ENCODE assay signal across 8 cellular contexts in genomic region chr10:125201108-125201524, GRCh38. TPM values are rescaled to one million over a fixed set of nuclear protein-coding genes. Genes with fewer than 3 reads are reported as not detected.
DNase-seq lines count a peak whose midpoint lies in the region; ATAC-seq lines count a peak whose summit lies in the region.

No MANE protein-coding gene starts in this region.

- ATAC-seq in GM18502 (IDR thresholded peaks at IDR 0.05; ENCODE audit: poor library complexity, unreplicated experiment) (peak; percentile 95), GM21717 (IDR thresholded peaks at IDR 0.05; ENCODE audit: unreplicated experiment) (peak; percentile 85), HG03575 (IDR thresholded peaks at IDR 0.05; ENCODE audit: extremely low read depth, insufficient number of reproducible peaks, low FRiP score, unreplicated experiment) (peak; percentile 70)

- no peak overlapping the region for H3K4me3 Mint-ChIP-seq in activated CD4-positive, alpha-beta T cell treated with anti-CD3 and anti-CD28 coated beads, Interleukin-2, amount 10 ng/mL, durations not matched to agents 7 days and 5 days
- H3K4me3 Mint-ChIP-seq in immature natural killer cell: no peak overlapping the region

- no peaks in the 10 kb centered on the region for H3K27me3 Mint-ChIP-seq in activated CD4-positive, alpha-beta T cell treated with anti-CD3 and anti-CD28 coated beads, Interleukin-2, amount 10 ng/mL, durations not matched to agents 7 days and 5 days
- H3K27me3 Mint-ChIP-seq in immature natural killer cell (ENCODE audit: low read depth in 3 of 3): peaks cover 0 to 7% (median 7%) of the 10 kb centered on the region in 3 donors

- CTCF ChIA-PET in activated CD4-positive, alpha-beta T cell treated with anti-CD3 and anti-CD28 coated beads, Interleukin-2, amount 10 ng/mL, durations not matched to agents 7 days and 5 days (lab: Charles Lee): no interaction called here

- POLR2A ChIA-PET in activated CD4-positive, alpha-beta T cell treated with anti-CD3 and anti-CD28 coated beads, Interleukin-2, amount 10 ng/mL, durations not matched to agents 7 days and 5 days (lab: Charles Lee): no interaction called here

- no peaks in the 10 kb centered on the region for H3K4me1 Mint-ChIP-seq in activated CD4-positive, alpha-beta T cell treated with anti-CD3 and anti-CD28 coated beads, Interleukin-2, amount 10 ng/mL, durations not matched to agents 7 days and 5 days
- no peaks in the 10 kb centered on the region for H3K4me1 Mint-ChIP-seq in immature natural killer cell

- no peaks in the 10 kb centered on the region for H3K36me3 Mint-ChIP-seq in activated CD4-positive, alpha-beta T cell treated with anti-CD3 and anti-CD28 coated beads, Interleukin-2, amount 10 ng/mL, durations not matched to agents 7 days and 5 days (ENCODE audit: low read depth)
- H3K36me3 Mint-ChIP-seq in immature natural killer cell: no peaks in the 10 kb centered on the region

- H3K9me3 Mint-ChIP-seq in activated CD4-positive, alpha-beta T cell treated with anti-CD3 and anti-CD28 coated beads, Interleukin-2, amount 10 ng/mL, durations not matched to agents 7 days and 5 days: no peaks in the 10 kb centered on the region
- no peaks in the 10 kb centered on the region for H3K9me3 Mint-ChIP-seq in immature natural killer cell

- DNase-seq in glomerular visceral epithelial cell (ENCODE audit: extremely low spot score) (peak; percentile 89), cerebellum (ENCODE audit: low spot score) (no peak), immature natural killer cell (no peak)
- DNase-seq in stimulated activated CD4-positive, alpha-beta T cell treated with anti-CD3 and anti-CD28 coated beads, Interleukin-2, amount 100 ng/mL, for 48 hours: no peak
- DNase-seq in activated CD4-positive, alpha-beta T cell treated with anti-CD3 and anti-CD28 coated beads, Interleukin-2, amount 10 ng/mL, durations not matched to agents 7 days and 5 days: no peak

- H3K27ac Mint-ChIP-seq in activated CD4-positive, alpha-beta T cell treated with anti-CD3 and anti-CD28 coated beads, Interleukin-2, amount 10 ng/mL, durations not matched to agents 7 days and 5 days: no peak overlapping the region
- no peak overlapping the region for H3K27ac Mint-ChIP-seq in immature natural killer cell

RNA-seq across cellular contexts. Expression of gene CTBP2, which starts 40.8 kb away (rescaled TPM):
- 57.7 TPM for total RNA-seq in cerebellum
- total RNA-seq in activated CD4-positive, alpha-beta T cell treated with anti-CD3 and anti-CD28 coated beads, Interleukin-2, amount 10 ng/mL, durations not matched to agents 7 days and 5 days: under 1 TPM in 1 of 2 experiments, not detected in 1; 0.40 TPM
- 100 to 1,000 TPM in 2 of 3 donors, 10 to 100 TPM in 1; 89.8 to 154 (median 131) TPM for polyA plus RNA-seq in immature natural killer cell

Comparison
In these comparisons a context has a peak if more than half of its experiments do, and no peak if none do; other contexts are left out.
1. RNA of gene CTBP2, which starts 40.8 kb away (total RNA-seq): 57.7 TPM in cerebellum (single experiment); 0.40 TPM in activated CD4-positive, alpha-beta T cell treated with anti-CD3 and anti-CD28 coated beads, Interleukin-2, amount 10 ng/mL, durations not matched to agents 7 days and 5 days; every median in the first group is over 10 times any median in the second.
2. Peak in every context shown above with its lines, with median percentiles within 50 percentile points of each other: ATAC-seq.